18 cellular contexts compared by ENCODE assay signal in genomic region chr1:45879885-45880598, GRCh38.
DNase-seq lines count a peak whose midpoint lies in the region; ATAC-seq, FAIRE-seq and TF ChIP-seq lines count a peak whose summit lies in the region.
"Had no signal": no experiment of that assay in that cellular context is flagged by ENCODE, and none has a peak within 500 bp of the region (broad histone marks: within the 10 kb centered on the region; RNA-seq: fewer than 3 reads in every experiment).

No MANE protein-coding gene starts in this region.

- no peak overlapping the region for H3K27ac Mint-ChIP-seq in memory B cell
- no peak overlapping the region for H3K27ac Mint-ChIP-seq in activated CD4-positive, alpha-beta T cell treated with anti-CD3 and anti-CD28 coated beads for 36 hours
- H3K27ac Mint-ChIP-seq: GM23338; T-helper 2 cell treated with Interferon-gamma antibody and Interleukin-4, amounts not matched to agents 5 μg/mL and 100 μg/mL, for 36 hours had no signal

- H3K27ac ChIP-seq in OCI-LY7 (ENCODE audit: low read depth, low read length, poor library complexity, severe bottlenecking) = no peak overlapping the region
- H3K27ac ChIP-seq: C4-2B had no signal

- CTCF ChIA-PET in OCI-LY7 (lab: Charles Lee; ENCODE audit: unreplicated experiment) = no interaction called here
- CTCF ChIA-PET in activated CD4-positive, alpha-beta T cell treated with anti-CD3 and anti-CD28 coated beads for 36 hours (lab: Charles Lee) = interaction anchor here (1.1 kb wide), 1 partner anchor 10 kb away, joined by 3 read pairs; no protein-coding TSS in a partner anchor

- H3K27me3 Mint-ChIP-seq in memory B cell = peaks cover 4% of the 10 kb centered on the region
- no peaks in the 10 kb centered on the region for H3K27me3 Mint-ChIP-seq in activated CD4-positive, alpha-beta T cell treated with anti-CD3 and anti-CD28 coated beads for 36 hours

- TF ChIP-seq CTCF in OCI-LY7 (conservative IDR thresholded peaks at IDR 0.05; ENCODE audit: low read length) = no peak

- no peaks in the 10 kb centered on the region for H3K36me3 Mint-ChIP-seq in memory B cell
- H3K36me3 Mint-ChIP-seq in activated CD4-positive, alpha-beta T cell treated with anti-CD3 and anti-CD28 coated beads for 36 hours (ENCODE audit: low read depth) = no peaks in the 10 kb centered on the region

- peaks cover 32% of the 10 kb centered on the region for H3K4me1 ChIP-seq in OCI-LY7 (ENCODE audit: insufficient read depth, low read length, poor library complexity, severe bottlenecking)

- no peak overlapping the region for H3K4me3 ChIP-seq in OCI-LY7 (ENCODE audit: low read depth, low read length, poor library complexity, severe bottlenecking)
- H3K4me3 ChIP-seq: GM23338 had no signal

- H3K36me3 ChIP-seq in OCI-LY7 (ENCODE audit: insufficient read depth, low read length) = peaks cover 3% of the 10 kb centered on the region; the same call in 1 of the 2 replicates

- no peak overlapping the region for H3K4me3 Mint-ChIP-seq in memory B cell
- no peak overlapping the region for H3K4me3 Mint-ChIP-seq in activated CD4-positive, alpha-beta T cell treated with anti-CD3 and anti-CD28 coated beads for 36 hours
- H3K4me3 Mint-ChIP-seq: GM23338; T-helper 2 cell treated with Interferon-gamma antibody and Interleukin-4, amounts not matched to agents 5 μg/mL and 100 μg/mL, for 36 hours had no signal

- H4K20me1 ChIP-seq in OCI-LY7 (ENCODE audit: insufficient read depth, low read length) = no peaks in the 10 kb centered on the region

- H3K9me3 Mint-ChIP-seq in memory B cell = no peaks in the 10 kb centered on the region
- H3K9me3 Mint-ChIP-seq in activated CD4-positive, alpha-beta T cell treated with anti-CD3 and anti-CD28 coated beads for 36 hours (ENCODE audit: low read depth) = no peaks in the 10 kb centered on the region
- H3K9me3 Mint-ChIP-seq: GM23338; T-helper 2 cell treated with Interferon-gamma antibody and Interleukin-4, amounts not matched to agents 5 μg/mL and 100 μg/mL, for 36 hours had no signal

- no TSS peak for BruUV-seq in OCI-LY7 (replicated peaks; lab: Mats Ljungman, UMichigan)

- H3K9me3 ChIP-seq in OCI-LY7 (ENCODE audit: low read length) = no peaks in the 10 kb centered on the region

- FAIRE-seq in GM12892 (lab: Jason Lieb, UNC) = peak; percentile 21

- ATAC-seq in memory B cell (ENCODE audit: low read depth) (peak; percentile 71), GM21381 (IDR thresholded peaks at IDR 0.05; ENCODE audit: unreplicated experiment) (no peak)
- ATAC-seq in activated CD4-positive, alpha-beta T cell treated with anti-CD3 and anti-CD28 coated beads for 36 hours = no peak
- ATAC-seq: GM23338, HCT116, Panc1 had no signal

- intact Hi-C loops in OCI-LY7 (cut with micrococcal nuclease; ENCODE audit: unreplicated experiment) = no loop called here
- intact Hi-C loops in activated CD4-positive, alpha-beta T cell treated with anti-CD3 and anti-CD28 coated beads for 36 hours (cut with DNase I, micrococcal nuclease) = no loop called here

- peaks cover 17% of the 10 kb centered on the region for H3K79me2 ChIP-seq in OCI-LY7 (ENCODE audit: insufficient read depth, low read depth, low read length)

- H3K4me2 ChIP-seq in OCI-LY7 (ENCODE audit: low read length) = peak overlapping the region; percentile 25
- H3K4me2 ChIP-seq: GM23338 had no signal

- no peak overlapping the region for H2AFZ ChIP-seq in OCI-LY7 (ENCODE audit: low read length)
- H2AFZ ChIP-seq: GM23338 had no signal

- TF ChIP-seq POLR2A in GM12892 (IDR thresholded peaks at IDR 0.05; ENCODE audit: low read depth, low read length) = no peak

- in situ Hi-C loops in KBM-7 (cut with MboI; ENCODE audit: low pct_unique_long_range_greater_than_20kb, low sequenced_read_pairs) = no loop called here

- peaks cover 4% of the 10 kb centered on the region for H3K4me1 Mint-ChIP-seq in memory B cell
- no peaks in the 10 kb centered on the region for H3K4me1 Mint-ChIP-seq in activated CD4-positive, alpha-beta T cell treated with anti-CD3 and anti-CD28 coated beads for 36 hours
- H3K4me1 Mint-ChIP-seq: GM23338 had no signal

- H3K9me2 ChIP-seq in OCI-LY7 (ENCODE audit: insufficient read depth, low read length) = no peaks in the 10 kb centered on the region

- POLR2A ChIA-PET in OCI-LY7 (lab: Charles Lee) = interaction anchor here (0.7 to 1.5 kb wide), 6 partner anchors 10 to 201 kb away, joined by 3 to 12 read pairs (median 6); no protein-coding TSS in a partner anchor
- POLR2A ChIA-PET in activated CD4-positive, alpha-beta T cell treated with anti-CD3 and anti-CD28 coated beads for 36 hours (lab: Charles Lee) = interaction anchor here (0.6 kb wide), 1 partner anchor 266 kb away, joined by 3 read pairs; no protein-coding TSS in a partner anchor

- DNase-seq in GM12892 (ENCODE audit: insufficient read length) (no peak), KBM-7 (peak; percentile 18), OCI-LY7 (ENCODE audit: low spot score) (peak; percentile 9), memory B cell (ENCODE audit: low spot score in 2 of 2) (no peak), HK-2 (ENCODE audit: unreplicated experiment) (no peak)
- no peak for DNase-seq in activated CD4-positive, alpha-beta T cell treated with anti-CD3 and anti-CD28 coated beads for 36 hours
- DNase-seq: DMS79, NCI-H1105 treated with DMSO at 0.1 percent for 48 hours, NCI-H187, NCI-H2107, NCI-H510A, NCI-H748 treated with DMSO at 0.1 percent for 48 hours had no signal

Comparison
In these comparisons a context has a peak if more than half of its experiments do, and no peak if none do; other contexts are left out.
1. DNase-seq: peak in KBM-7 (single experiment) and OCI-LY7 (single experiment); none in GM12892 (single experiment), memory B cell (0 of 2), HK-2 (single experiment) and activated CD4-positive, alpha-beta T cell treated with anti-CD3 and anti-CD28 coated beads for 36 hours (single experiment).